ENCODE assay signal across 8 cellular contexts in the genomic region with DNA sequence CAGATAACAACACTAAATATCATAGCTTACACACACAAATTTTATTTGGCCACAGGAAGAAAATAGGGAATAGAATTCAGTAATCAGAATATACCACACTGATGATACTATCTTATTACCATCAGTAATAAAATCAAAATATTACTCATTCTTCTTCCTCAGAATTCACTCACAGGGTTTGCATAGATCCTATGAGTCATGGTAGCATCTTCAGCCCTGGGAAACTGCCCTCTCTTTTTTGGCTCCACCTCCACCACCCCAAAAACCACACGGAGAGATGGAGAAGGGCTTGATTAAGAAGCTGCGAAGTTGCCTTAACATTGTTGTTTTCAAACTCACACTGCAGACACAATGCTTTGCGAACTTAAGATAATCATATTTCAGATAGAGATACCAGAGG.
DNase-seq lines count a peak whose midpoint lies in the region; ATAC-seq and TF ChIP-seq lines count a peak whose summit lies in the region.

No MANE protein-coding gene starts in this region.

- no peak for ATAC-seq in heart right ventricle

- H3K27me3 Mint-ChIP-seq in Caco-2 (ENCODE audit: insufficient read depth, unreplicated experiment): no peaks in the 10 kb centered on the region

- H3K4me3 Mint-ChIP-seq in Caco-2 (ENCODE audit: unreplicated experiment): no peak overlapping the region

- H3K4me1 ChIP-seq in Caco-2 (no peaks in the 10 kb centered on the region; the same call in none of the 2 replicates), heart right ventricle (peaks cover 0 to 32% (median 5%) of the 10 kb centered on the region in 9 donors)

- DNase-seq in HCEC 1CT (peak; percentile 81), NCI-H1105 treated with DMSO at 0.1 percent for 48 hours (lab: John Stamatoyannopoulos, UW) (no peak), Caco-2 (no peak), iPS-NIHi7 (ENCODE audit: extremely low spot score) (no peak), heart right ventricle (no peak)
- peak; percentile 30 for DNase-seq in activated CD4-positive, CD25-positive, alpha-beta regulatory T cell treated with anti-CD3 and anti-CD28 coated beads, Interleukin-2, amount 50 U/mL, for 16 hours (ENCODE audit: low read depth, low spot score)
- peak; percentile 32 for DNase-seq in effector CD4-positive, alpha-beta T cell
- peak; percentile 30 for DNase-seq in stimulated activated CD8-positive, alpha-beta memory T cell treated with anti-CD3 and anti-CD28 coated beads, Interleukin-12 subunit alpha, Interleukin-12 subunit beta, amount 100 ng/mL, for 1 hour (ENCODE audit: low read depth)

- intact Hi-C loops in Caco-2 (cut with micrococcal nuclease; ENCODE audit: unreplicated experiment) (no loop called here), heart right ventricle (cut with DNase I) (loop anchor here in 1 of 10 donors (5.0 kb wide), 1 partner anchor 153 kb away; a partner anchor contains a TSS)

- 50 to 67% methylated on average over 3 of the region's 3 CpGs for WGBS in heart right ventricle, 2 donors

- no peak overlapping the region for H3K27ac Mint-ChIP-seq in Caco-2 (ENCODE audit: unreplicated experiment)

- H3K4me3 ChIP-seq in Caco-2 (ENCODE audit: low read depth, low read length): no peak overlapping the region
- no peak overlapping the region for H3K4me3 ChIP-seq in heart right ventricle

- no peaks in the 10 kb centered on the region for H3K9me3 Mint-ChIP-seq in Caco-2 (ENCODE audit: unreplicated experiment)

- BruUV-seq in Caco-2 (replicated peaks; lab: Mats Ljungman, UMichigan): no TSS peak

- H3K4me1 Mint-ChIP-seq in Caco-2 (ENCODE audit: low read depth, unreplicated experiment): no peaks in the 10 kb centered on the region

- POLR2A ChIA-PET in Caco-2 (lab: Charles Lee): no interaction called here

- CTCF ChIA-PET in Caco-2 (lab: Charles Lee): no interaction called here

- H3K27ac ChIP-seq in heart right ventricle: no peak overlapping the region

- no peaks in the 10 kb centered on the region for H3K36me3 Mint-ChIP-seq in Caco-2 (ENCODE audit: insufficient read depth, unreplicated experiment)

- TF ChIP-seq CTCF in Caco-2 (IDR thresholded peaks at IDR 0.05; ENCODE audit: insufficient read depth in 1 of 2, low read depth in 1 of 2, low read length in 1 of 2, severe bottlenecking in 1 of 2, unreplicated experiment in 1 of 2): no peak
- no peak for TF ChIP-seq CTCF in heart right ventricle (IDR thresholded peaks at IDR 0.05)

- H3K9me3 ChIP-seq in Caco-2 (no peaks in the 10 kb centered on the region), heart right ventricle (no peaks in the 10 kb centered on the region)

- H3K36me3 ChIP-seq in Caco-2 (ENCODE audit: control insufficient read depth, insufficient read depth, low read length) (no peaks in the 10 kb centered on the region), heart right ventricle (no peaks in the 10 kb centered on the region)

- no peaks in the 10 kb centered on the region for H3K27me3 ChIP-seq in Caco-2 (replicated peaks; ENCODE audit: control insufficient read depth, insufficient read depth, low read length)
- no peaks in the 10 kb centered on the region for H3K27me3 ChIP-seq in heart right ventricle

Comparison
In these comparisons a context has a peak if more than half of its experiments do, and no peak if none do; other contexts are left out.
1. DNase-seq: peak in HCEC 1CT (single experiment), activated CD4-positive, CD25-positive, alpha-beta regulatory T cell treated with anti-CD3 and anti-CD28 coated beads, Interleukin-2, amount 50 U/mL, for 16 hours (single experiment), effector CD4-positive, alpha-beta T cell (single experiment) and stimulated activated CD8-positive, alpha-beta memory T cell treated with anti-CD3 and anti-CD28 coated beads, Interleukin-12 subunit alpha, Interleukin-12 subunit beta, amount 100 ng/mL, for 1 hour (single experiment); none in NCI-H1105 treated with DMSO at 0.1 percent for 48 hours (single experiment), Caco-2 (0 of 2), iPS-NIHi7 (single experiment) and heart right ventricle (0 of 2).